In the genomic region with DNA sequence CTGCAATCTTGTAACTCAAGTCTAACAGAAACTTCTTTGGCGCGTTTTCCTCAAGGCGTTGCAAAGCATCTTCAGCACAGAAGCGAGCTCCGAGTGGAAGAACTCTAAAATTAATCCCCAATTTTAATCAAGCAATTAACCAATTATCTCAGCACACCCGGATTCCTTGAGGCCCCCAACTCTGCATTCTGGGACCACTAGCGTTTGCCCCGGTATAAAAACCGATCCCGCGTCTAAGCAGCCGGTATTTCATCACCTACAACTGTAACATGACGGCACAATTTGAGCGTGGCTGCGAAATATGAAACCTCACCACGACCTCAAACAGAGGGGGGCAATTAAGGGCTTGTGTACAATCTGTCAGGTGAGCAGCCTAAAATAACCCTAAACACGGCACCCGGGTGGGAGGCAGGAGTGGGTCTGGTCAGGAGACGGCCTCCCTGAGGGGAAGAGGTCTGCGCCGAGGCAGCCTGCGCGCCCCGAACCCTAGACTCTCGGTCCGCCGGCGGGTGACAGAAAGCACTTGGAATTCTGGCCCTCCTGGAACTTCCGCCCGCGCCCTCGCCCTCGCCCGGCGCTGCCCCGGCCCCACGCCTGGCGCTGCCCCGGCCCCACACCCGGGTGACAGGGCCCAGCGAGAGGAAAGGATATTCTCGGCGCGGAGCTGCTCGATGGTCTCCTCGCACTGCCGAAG, we compare ENCODE assay signal across 8 cellular contexts. TPM values are rescaled to one million over a fixed set of nuclear protein-coding genes. Genes with fewer than 3 reads are reported as not detected.
DNase-seq lines count a peak whose midpoint lies in the region; ATAC-seq and TF ChIP-seq lines count a peak whose summit lies in the region.

No MANE protein-coding gene starts in this region.

- peak overlapping the region; percentile 53 to 97 (median 90) for H3K4me3 ChIP-seq in dorsolateral prefrontal cortex
- H3K4me3 ChIP-seq in lower lobe of right lung, result peak overlapping the region; percentile 91

- peaks cover 33% of the 10 kb centered on the region for H3K4me1 Mint-ChIP-seq in activated CD4-positive, alpha-beta T cell treated with anti-CD3 and anti-CD28 coated beads, Interleukin-2, amount 10 ng/mL, durations not matched to agents 24 days and 14 days

- H3K4me1 ChIP-seq in lower lobe of right lung, result peaks cover 42% of the 10 kb centered on the region

- H3K27ac ChIP-seq in dorsolateral prefrontal cortex, result peak overlapping the region; percentile 81 to 99 (median 97)
- H3K27ac ChIP-seq in lower lobe of right lung, result peak overlapping the region; percentile 99

- H3K27me3 ChIP-seq in dorsolateral prefrontal cortex (no peaks in the 10 kb centered on the region), lower lobe of right lung (ENCODE audit: low read depth) (no peaks in the 10 kb centered on the region)

- TF ChIP-seq CTCF in dorsolateral prefrontal cortex (IDR thresholded peaks at IDR 0.05 in 54 of 56, conservative IDR thresholded peaks at IDR 0.05 in 2 of 56; ENCODE audit: low read depth in 1 of 56, partially characterized antibody in 56 of 56), result no peak
- no peak for TF ChIP-seq CTCF in lower lobe of right lung (IDR thresholded peaks at IDR 0.05)

- DNase-seq in 8988T (peak; percentile 23), NCI-H2227 (lab: John Stamatoyannopoulos, UW; ENCODE audit: unreplicated experiment) (peak; percentile 70), dorsolateral prefrontal cortex (peak in 5 of 10 donors; percentile 21 to 61 (median 43)), lower lobe of right lung (peak; percentile 66)
- peak; percentile 83 for DNase-seq in activated CD4-positive, alpha-beta T cell treated with anti-CD3 and anti-CD28 coated beads, Interleukin-2, amount 10 ng/mL, durations not matched to agents 24 days and 14 days
- DNase-seq in stimulated activated CD8-positive, alpha-beta memory T cell treated with anti-CD3 and anti-CD28 coated beads, Interleukin-15, amount 100 ng/mL, for 4 hours (ENCODE audit: low read depth in 2 of 2), result peak; percentile 9 to 11

- H3K9me3 Mint-ChIP-seq in activated CD4-positive, alpha-beta T cell treated with anti-CD3 and anti-CD28 coated beads, Interleukin-2, amount 10 ng/mL, durations not matched to agents 24 days and 14 days, result no peaks in the 10 kb centered on the region

- peak overlapping the region; percentile 99 for H3K27ac Mint-ChIP-seq in activated CD4-positive, alpha-beta T cell treated with anti-CD3 and anti-CD28 coated beads, Interleukin-2, amount 10 ng/mL, durations not matched to agents 24 days and 14 days

- H3K9me3 ChIP-seq in lower lobe of right lung, result no peaks in the 10 kb centered on the region

- H3K4me3 Mint-ChIP-seq in activated CD4-positive, alpha-beta T cell treated with anti-CD3 and anti-CD28 coated beads, Interleukin-2, amount 10 ng/mL, durations not matched to agents 24 days and 14 days, result peak overlapping the region; percentile 97

- intact Hi-C loops in activated CD4-positive, alpha-beta T cell treated with anti-CD3 and anti-CD28 coated beads, Interleukin-2, amount 10 ng/mL, durations not matched to agents 24 days and 14 days (cut with micrococcal nuclease), result loop anchor here (2.0 kb wide), 1 partner anchor 233 kb away; the partner anchor contains the start of gene VPS33A
- intact Hi-C loops in dorsolateral prefrontal cortex (cut with DNase I), result loop anchor here (1.0 to 10.0 kb wide), 5 partner anchors 27 to 475 kb away; partner anchors contain the start of genes KNTC1 (in 2 of the 2), VPS33A (in 2 of the 2), DIABLO (in 1 of the 2) and OGFOD2 (in 1 of the 2)
- intact Hi-C loops in lower lobe of right lung (cut with DNase I), result no loop called here

- ATAC-seq in GM18520 (IDR thresholded peaks at IDR 0.05; ENCODE audit: unreplicated experiment) (peak; percentile 4), HG03103 (IDR thresholded peaks at IDR 0.05; ENCODE audit: low read depth, unreplicated experiment) (peak; percentile 14), lower lobe of right lung (peak; percentile 69 to 74)

- no peaks in the 10 kb centered on the region for H3K27me3 Mint-ChIP-seq in activated CD4-positive, alpha-beta T cell treated with anti-CD3 and anti-CD28 coated beads, Interleukin-2, amount 10 ng/mL, durations not matched to agents 24 days and 14 days

- peaks cover 47% of the 10 kb centered on the region for H3K36me3 ChIP-seq in lower lobe of right lung

- peaks cover 35% of the 10 kb centered on the region for H3K36me3 Mint-ChIP-seq in activated CD4-positive, alpha-beta T cell treated with anti-CD3 and anti-CD28 coated beads, Interleukin-2, amount 10 ng/mL, durations not matched to agents 24 days and 14 days (ENCODE audit: low read depth)

RNA-seq across cellular contexts. Expression of gene ZCCHC8, which starts 0.6 kb away (rescaled TPM):
- total RNA-seq in activated CD4-positive, alpha-beta T cell treated with anti-CD3 and anti-CD28 coated beads, Interleukin-2, amount 10 ng/mL, durations not matched to agents 24 days and 14 days, result 41.4 and 41.9 TPM in 2 replicates
- total RNA-seq in dorsolateral prefrontal cortex (10 to 100 TPM; 13.4 to 37.0 (median 23.0) TPM), lower lobe of right lung (23.5 TPM)

RNA-seq across cellular contexts. Expression of gene RSRC2, which starts 26.6 kb away (rescaled TPM):
- total RNA-seq in activated CD4-positive, alpha-beta T cell treated with anti-CD3 and anti-CD28 coated beads, Interleukin-2, amount 10 ng/mL, durations not matched to agents 24 days and 14 days, result 99.7 and 101 TPM in 2 replicates
- total RNA-seq in dorsolateral prefrontal cortex, result 100 to 1,000 TPM in 2 of 120 experiments, 10 to 100 TPM in 118; 61.3 to 108 (median 77.8) TPM
- 59.1 TPM for total RNA-seq in lower lobe of right lung

RNA-seq across cellular contexts. Expression of gene KNTC1, which starts 26.9 kb away (rescaled TPM):
- 128 and 129 TPM in 2 replicates for total RNA-seq in activated CD4-positive, alpha-beta T cell treated with anti-CD3 and anti-CD28 coated beads, Interleukin-2, amount 10 ng/mL, durations not matched to agents 24 days and 14 days
- total RNA-seq in dorsolateral prefrontal cortex, result 10 to 100 TPM in 107 of 120 experiments, 1 to 10 TPM in 13; 7.7 to 22.4 (median 13.5) TPM
- 8.7 TPM for total RNA-seq in lower lobe of right lung

Comparison
In these comparisons a context has a peak if more than half of its experiments do, and no peak if none do; other contexts are left out.
1. ATAC-seq: peak in every context shown above with its lines; median percentile 72 in lower lobe of right lung; 14 in HG03103; 4 in GM18520.